Comparison of ENCODE assay signal across 9 cellular contexts in the genomic region with DNA sequence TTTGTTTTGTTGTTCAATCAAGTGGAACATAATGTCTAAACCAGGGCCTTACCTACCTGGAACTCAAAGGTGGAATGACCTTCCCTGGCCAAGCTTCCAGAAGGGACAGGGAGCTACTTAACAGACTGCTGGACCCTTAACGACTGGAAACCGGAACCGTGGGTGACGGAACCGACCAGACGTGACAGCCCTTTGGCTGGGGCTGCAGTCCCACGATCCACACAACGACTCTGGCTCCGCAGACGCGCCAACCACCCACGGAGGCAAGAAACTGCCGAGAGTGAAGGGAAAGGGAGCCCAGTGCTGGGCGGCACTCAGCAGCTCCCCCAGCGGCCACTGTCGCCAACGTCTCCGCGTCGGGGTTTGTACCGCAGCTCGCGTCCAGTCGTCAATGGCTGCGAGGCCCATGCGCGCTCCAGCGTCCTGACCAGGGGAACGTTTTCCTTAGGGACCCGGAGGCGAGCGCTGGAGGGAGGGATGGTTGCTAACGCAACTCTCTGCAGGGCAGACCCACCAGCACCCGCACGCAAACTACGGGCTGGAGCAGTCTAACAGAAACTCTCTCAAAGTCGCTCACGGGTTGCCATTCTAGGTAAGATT. TPM values are rescaled to one million over a fixed set of nuclear protein-coding genes. Genes with fewer than 3 reads are reported as not detected.
DNase-seq lines count a peak whose midpoint lies in the region; ATAC-seq and TF ChIP-seq lines count a peak whose summit lies in the region.
"Had no signal": no experiment of that assay in that cellular context is flagged by ENCODE, and none has a peak within 500 bp of the region (broad histone marks: within the 10 kb centered on the region; RNA-seq: fewer than 3 reads in every experiment).

No MANE protein-coding gene starts in this region.

- H3K4me1 ChIP-seq in NT2/D1 (ENCODE audit: insufficient read depth, insufficient read length) (peaks cover 6% of the 10 kb centered on the region), parathyroid adenoma (peaks cover 38% of the 10 kb centered on the region)

- H3K9ac ChIP-seq in NT2/D1 (ENCODE audit: insufficient read length, low read depth) (peak overlapping the region; percentile 51), parathyroid adenoma (no peak overlapping the region)

- in situ Hi-C loops in KBM-7 (cut with MboI; ENCODE audit: low pct_unique_long_range_greater_than_20kb, low sequenced_read_pairs), result no loop called here

- H3K27ac Mint-ChIP-seq in type B pancreatic cell, result no peak overlapping the region

- peak overlapping the region; percentile 47 for H3K4me2 ChIP-seq in parathyroid adenoma (ENCODE audit: low read length)

- H3K79me2 ChIP-seq in parathyroid adenoma, result no peaks in the 10 kb centered on the region

- TF ChIP-seq CTCF in parathyroid adenoma (IDR thresholded peaks at IDR 0.05) (peak; percentile 72), type B pancreatic cell (conservative IDR thresholded peaks at IDR 0.05) (peak; percentile 88)

- H3K4me1 Mint-ChIP-seq in type B pancreatic cell (ENCODE audit: unreplicated experiment), result peaks cover 18% of the 10 kb centered on the region

- H3K36me3 Mint-ChIP-seq in type B pancreatic cell, result no peaks in the 10 kb centered on the region

- H3K27me3 Mint-ChIP-seq in type B pancreatic cell, result no peaks in the 10 kb centered on the region

- peak overlapping the region; percentile 86 for H2AFZ ChIP-seq in parathyroid adenoma

- H3K4me3 ChIP-seq in NT2/D1 (ENCODE audit: insufficient read length, low read depth) (no peak overlapping the region), parathyroid adenoma (ENCODE audit: low read depth, low read length) (peak overlapping the region; percentile 31)

- H3K4me3 Mint-ChIP-seq in type B pancreatic cell, result peak overlapping the region; percentile 68

- peak; percentile 95 for ATAC-seq in Right ventricle myocardium superior (ENCODE audit: poor library complexity)

- H3K36me3 ChIP-seq in NT2/D1 (ENCODE audit: insufficient read depth, insufficient read length, low read length) (no peaks in the 10 kb centered on the region), parathyroid adenoma (ENCODE audit: control insufficient read depth, insufficient read depth, low read length) (no peaks in the 10 kb centered on the region)

- H3K9me3 Mint-ChIP-seq in type B pancreatic cell, result no peaks in the 10 kb centered on the region

- peak overlapping the region; percentile 96 for H3K27ac ChIP-seq in parathyroid adenoma

- H3K27me3 ChIP-seq in NT2/D1 (ENCODE audit: insufficient read depth, insufficient read length) (peaks cover 10% of the 10 kb centered on the region), parathyroid adenoma (ENCODE audit: control insufficient read depth, insufficient read depth, low read length) (no peaks in the 10 kb centered on the region)

- DNase-seq in AG08395 (ENCODE audit: low spot score) (peak; percentile 82), NT2/D1 (ENCODE audit: low read depth, low spot score) (peak; percentile 74), Right ventricle myocardium superior (peak; percentile 87), type B pancreatic cell (ENCODE audit: extremely low spot score, unreplicated experiment) (peak; percentile 79), SW480 (ENCODE audit: low spot score) (no peak), KBM-7 (no peak)
- peak; percentile 76 for DNase-seq in activated naive CD4-positive, alpha-beta T cell treated with anti-CD3 and anti-CD28 coated beads, Interleukin-2, amount 50 U/mL, for 16 hours

- no peaks in the 10 kb centered on the region for H3K9me3 ChIP-seq in NT2/D1 (ENCODE audit: insufficient read depth, low read length)
- H3K9me3 ChIP-seq in parathyroid adenoma (ENCODE audit: control insufficient read depth, low read length), result no peaks in the 10 kb centered on the region

- intact Hi-C loops in Right ventricle myocardium superior (cut with DNase I), result loop anchor here (2.0 kb wide), 1 partner anchor 50 kb away; no protein-coding TSS in a partner anchor

RNA-seq across cellular contexts. Expression of a gene that starts 5.5 kb away (rescaled TPM):
- total RNA-seq in Right ventricle myocardium superior, result 59.8 TPM
- total RNA-seq in type B pancreatic cell (ENCODE audit: low replicate concordance), result 54.8 and 112 TPM in 2 replicates

RNA-seq across cellular contexts. Expression of a gene that starts 6.9 kb away (rescaled TPM):
- not detected for total RNA-seq in Right ventricle myocardium superior
- 0.85 and 1.5 TPM in 2 replicates for total RNA-seq in type B pancreatic cell (ENCODE audit: low replicate concordance)
- total RNA-seq: frontal cortex had no signal

RNA-seq across cellular contexts. Expression of a gene that starts 21.3 kb away (rescaled TPM):
- total RNA-seq in Right ventricle myocardium superior (74.0 TPM), type B pancreatic cell (ENCODE audit: low replicate concordance) (207 and 294 TPM in 2 replicates)

RNA-seq across cellular contexts. Expression of a gene that starts 27.0 kb away (rescaled TPM):
- total RNA-seq in Right ventricle myocardium superior, result 3.3 TPM
- 1.4 and 15.1 TPM in 2 replicates for total RNA-seq in type B pancreatic cell (ENCODE audit: low replicate concordance)

RNA-seq across cellular contexts. Expression of a gene that starts 31.0 kb away (rescaled TPM):
- total RNA-seq in Right ventricle myocardium superior, result 14.7 TPM
- 25.5 and 33.5 TPM in 2 replicates for total RNA-seq in type B pancreatic cell (ENCODE audit: low replicate concordance)

Comparison
In these comparisons a context has a peak if more than half of its experiments do, and no peak if none do; other contexts are left out.
1. DNase-seq: peak in AG08395 (single experiment), NT2/D1 (single experiment), activated naive CD4-positive, alpha-beta T cell treated with anti-CD3 and anti-CD28 coated beads, Interleukin-2, amount 50 U/mL, for 16 hours (single experiment), Right ventricle myocardium superior (single experiment) and type B pancreatic cell (single experiment); none in SW480 (single experiment) and KBM-7 (single experiment).